ENCODE assay signal across 10 cellular contexts in the genomic region with DNA sequence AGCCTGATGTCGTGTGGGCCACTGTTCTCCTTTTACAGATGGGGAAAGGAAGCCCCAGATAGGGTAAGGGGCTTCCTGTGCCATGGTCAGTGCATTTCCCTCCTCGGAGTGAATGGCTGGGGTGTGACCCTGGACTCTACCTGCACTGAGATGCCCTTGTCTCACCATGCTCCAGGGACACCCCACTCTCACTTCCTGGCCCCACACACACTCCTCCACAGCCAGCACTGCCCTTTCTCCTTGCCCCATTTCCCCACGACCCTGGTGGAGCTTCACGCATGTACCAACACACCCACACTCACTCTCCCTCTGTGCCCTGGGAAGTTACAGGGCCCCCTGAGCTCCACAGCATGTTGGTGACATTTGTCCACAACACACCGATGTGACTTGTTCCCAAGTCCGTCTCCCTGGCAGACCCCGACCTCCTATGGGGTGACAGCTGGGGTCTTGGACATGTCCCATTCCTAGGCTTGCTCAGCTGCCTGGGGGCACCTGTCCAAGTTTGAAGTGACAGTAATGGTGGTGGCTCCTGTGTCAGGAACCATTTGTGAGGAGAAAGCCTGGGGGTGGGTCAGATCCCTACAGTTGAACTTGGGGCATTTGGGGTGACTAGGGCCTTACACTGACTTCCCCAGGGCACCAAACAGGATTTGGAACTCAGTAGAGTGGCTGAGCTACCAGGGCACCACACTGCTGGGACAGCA. TPM values are rescaled to one million over a fixed set of nuclear protein-coding genes. Genes with fewer than 3 reads are reported as not detected.
DNase-seq lines count a peak whose midpoint lies in the region; ATAC-seq and TF ChIP-seq lines count a peak whose summit lies in the region.
"Had no signal": no experiment of that assay in that cellular context is flagged by ENCODE, and none has a peak within 500 bp of the region (broad histone marks: within the 10 kb centered on the region; RNA-seq: fewer than 3 reads in every experiment).

No MANE protein-coding gene starts in this region.

- no peak for TF ChIP-seq CTCF in upper lobe of left lung (IDR thresholded peaks at IDR 0.05)

- H3K27me3 ChIP-seq in effector memory CD4-positive, alpha-beta T cell (replicated peaks; ENCODE audit: control insufficient read depth, insufficient read depth, low read length, poor library complexity, severe bottlenecking), result no peaks in the 10 kb centered on the region
- no peaks in the 10 kb centered on the region for H3K27me3 ChIP-seq in naive thymus-derived CD4-positive, alpha-beta T cell (ENCODE audit: control insufficient read depth in 2 of 2, insufficient read depth in 2 of 2, low read length in 2 of 2)
- H3K27me3 ChIP-seq in upper lobe of left lung, result no peaks in the 10 kb centered on the region

- peaks cover 4% of the 10 kb centered on the region for H3K4me1 ChIP-seq in effector memory CD4-positive, alpha-beta T cell (ENCODE audit: control insufficient read depth, insufficient read depth, low read length, poor library complexity, severe bottlenecking)
- H3K4me1 ChIP-seq in naive thymus-derived CD4-positive, alpha-beta T cell (ENCODE audit: control insufficient read depth in 2 of 2, insufficient read depth in 2 of 2, low read length in 2 of 2), result peaks cover 0 to 16% of the 10 kb centered on the region in 2 donors
- H3K4me1 ChIP-seq in upper lobe of left lung, result peaks cover 75 to 95% (median 83%) of the 10 kb centered on the region in 4 donors

- H3K36me3 Mint-ChIP-seq in activated naive CD8-positive, alpha-beta T cell treated with anti-CD3 and anti-CD28 coated beads, Interleukin-2, amount 10 ng/mL, durations not matched to agents 7 days and 5 days, result peaks cover 26% of the 10 kb centered on the region
- peaks cover 8% of the 10 kb centered on the region for H3K36me3 Mint-ChIP-seq in activated naive CD8-positive, alpha-beta T cell treated with anti-CD3 and anti-CD28 coated beads for 36 hours
- H3K36me3 Mint-ChIP-seq in naive thymus-derived CD4-positive, alpha-beta T cell, result peaks cover 0 to 14% (median 3%) of the 10 kb centered on the region in 5 donors

- no peaks in the 10 kb centered on the region for H3K27me3 Mint-ChIP-seq in activated naive CD8-positive, alpha-beta T cell treated with anti-CD3 and anti-CD28 coated beads, Interleukin-2, amount 10 ng/mL, durations not matched to agents 7 days and 5 days
- no peaks in the 10 kb centered on the region for H3K27me3 Mint-ChIP-seq in activated naive CD8-positive, alpha-beta T cell treated with anti-CD3 and anti-CD28 coated beads for 36 hours
- no peaks in the 10 kb centered on the region for H3K27me3 Mint-ChIP-seq in naive thymus-derived CD4-positive, alpha-beta T cell

- H3K36me3 ChIP-seq in effector memory CD4-positive, alpha-beta T cell (ENCODE audit: control insufficient read depth, insufficient read depth, low read length), result no peaks in the 10 kb centered on the region
- H3K36me3 ChIP-seq in naive thymus-derived CD4-positive, alpha-beta T cell (ENCODE audit: control insufficient read depth in 2 of 3, insufficient read depth in 3 of 3, low read length in 3 of 3), result peaks cover 0 to 61% (median 0%) of the 10 kb centered on the region in 3 experiments
- peaks cover 0 to 65% (median 5%) of the 10 kb centered on the region in 4 donors for H3K36me3 ChIP-seq in upper lobe of left lung

- H3K4me3 ChIP-seq in effector memory CD4-positive, alpha-beta T cell (ENCODE audit: insufficient read depth, low read depth, low read length, poor library complexity, severe bottlenecking), result no peak overlapping the region
- H3K4me3 ChIP-seq in naive thymus-derived CD4-positive, alpha-beta T cell (ENCODE audit: low read length), result no peak overlapping the region
- H3K4me3 ChIP-seq in upper lobe of left lung, result no peak overlapping the region

- peaks cover 7% of the 10 kb centered on the region for H3K4me1 Mint-ChIP-seq in activated naive CD8-positive, alpha-beta T cell treated with anti-CD3 and anti-CD28 coated beads, Interleukin-2, amount 10 ng/mL, durations not matched to agents 7 days and 5 days
- H3K4me1 Mint-ChIP-seq in activated naive CD8-positive, alpha-beta T cell treated with anti-CD3 and anti-CD28 coated beads for 36 hours, result peaks cover 15% of the 10 kb centered on the region
- H3K4me1 Mint-ChIP-seq in naive thymus-derived CD4-positive, alpha-beta T cell, result peaks cover 13 to 32% (median 21%) of the 10 kb centered on the region in 7 donors

- TF ChIP-seq POLR2A in upper lobe of left lung (IDR thresholded peaks at IDR 0.05), result no peak

- H3K4me3 Mint-ChIP-seq in activated naive CD8-positive, alpha-beta T cell treated with anti-CD3 and anti-CD28 coated beads, Interleukin-2, amount 10 ng/mL, durations not matched to agents 7 days and 5 days, result no peak overlapping the region
- no peak overlapping the region for H3K4me3 Mint-ChIP-seq in activated naive CD8-positive, alpha-beta T cell treated with anti-CD3 and anti-CD28 coated beads for 36 hours
- peak overlapping the region in 1 of 10 donors; percentile 23 for H3K4me3 Mint-ChIP-seq in naive thymus-derived CD4-positive, alpha-beta T cell

- H3K9me3 Mint-ChIP-seq in activated naive CD8-positive, alpha-beta T cell treated with anti-CD3 and anti-CD28 coated beads, Interleukin-2, amount 10 ng/mL, durations not matched to agents 7 days and 5 days, result no peaks in the 10 kb centered on the region
- H3K9me3 Mint-ChIP-seq in activated naive CD8-positive, alpha-beta T cell treated with anti-CD3 and anti-CD28 coated beads for 36 hours, result no peaks in the 10 kb centered on the region
- no peaks in the 10 kb centered on the region for H3K9me3 Mint-ChIP-seq in naive thymus-derived CD4-positive, alpha-beta T cell

- no peak for ATAC-seq in activated naive CD8-positive, alpha-beta T cell treated with anti-CD3 and anti-CD28 coated beads, Interleukin-2, amount 10 ng/mL, durations not matched to agents 7 days and 5 days (ENCODE audit: low read depth)
- ATAC-seq in naive thymus-derived CD4-positive, alpha-beta T cell, result no peak
- no peak for ATAC-seq in upper lobe of left lung (ENCODE audit: low FRiP score in 2 of 2)

- POLR2A ChIA-PET in activated naive CD8-positive, alpha-beta T cell treated with anti-CD3 and anti-CD28 coated beads, Interleukin-2, amount 10 ng/mL, durations not matched to agents 7 days and 5 days (lab: Charles Lee), result no interaction called here
- POLR2A ChIA-PET in naive thymus-derived CD4-positive, alpha-beta T cell (lab: Charles Lee), result interaction anchor here (1.1 to 1.9 kb wide), 3 partner anchors 22 to 163 kb away, joined by 5 to 6 read pairs (median 5); a partner anchor contains a TSS

- DNase-seq in activated naive CD8-positive, alpha-beta T cell treated with anti-CD3 and anti-CD28 coated beads, Interleukin-2, amount 10 ng/mL, durations not matched to agents 7 days and 5 days, result no peak
- no peak for DNase-seq in activated naive CD8-positive, alpha-beta T cell treated with anti-CD3 and anti-CD28 coated beads for 36 hours
- no peak for DNase-seq in effector memory CD4-positive, alpha-beta T cell
- no peak for DNase-seq in naive thymus-derived CD4-positive, alpha-beta T cell
- DNase-seq in upper lobe of left lung (no peak), AG08396 (ENCODE audit: low spot score) (no peak), NCI-H2029 (lab: John Stamatoyannopoulos, UW) (no peak), SW 1271 (lab: John Stamatoyannopoulos, UW) (no peak)
- DNase-seq: activated CD4-positive, alpha-beta T cell treated with anti-CD3 and anti-CD28 coated beads for 1 hour; activated gamma-delta T cell treated with Interleukin-2 at 50 U/mL for 16 hours had no signal

- peak overlapping the region; percentile 22 for H3K27ac ChIP-seq in effector memory CD4-positive, alpha-beta T cell (ENCODE audit: insufficient read depth, low read length, poor library complexity, severe bottlenecking)
- peak overlapping the region; percentile 27 for H3K27ac ChIP-seq in naive thymus-derived CD4-positive, alpha-beta T cell (ENCODE audit: low read depth, low read length)
- H3K27ac ChIP-seq in upper lobe of left lung, result peak overlapping the region; percentile 80 to 90 (median 86)

- CTCF ChIA-PET in naive thymus-derived CD4-positive, alpha-beta T cell (lab: Charles Lee), result interaction anchor here (1.2 to 1.4 kb wide), 2 partner anchors 21 to 74 kb away, joined by 3 read pairs; no protein-coding TSS in a partner anchor

- no peak for TF ChIP-seq EP300 in upper lobe of left lung (IDR thresholded peaks at IDR 0.05)

- WGBS in upper lobe of left lung, 2 donors, result 69 to 72% methylated on average over 7 of the region's 7 CpGs

- H3K9me3 ChIP-seq in effector memory CD4-positive, alpha-beta T cell (ENCODE audit: control insufficient read depth, low read length), result no peaks in the 10 kb centered on the region
- no peaks in the 10 kb centered on the region for H3K9me3 ChIP-seq in naive thymus-derived CD4-positive, alpha-beta T cell (ENCODE audit: control insufficient read depth in 2 of 3, low read length in 3 of 3)
- no peaks in the 10 kb centered on the region for H3K9me3 ChIP-seq in upper lobe of left lung

- H3K27ac Mint-ChIP-seq in activated naive CD8-positive, alpha-beta T cell treated with anti-CD3 and anti-CD28 coated beads, Interleukin-2, amount 10 ng/mL, durations not matched to agents 7 days and 5 days, result peak overlapping the region; percentile 60
- H3K27ac Mint-ChIP-seq in activated naive CD8-positive, alpha-beta T cell treated with anti-CD3 and anti-CD28 coated beads for 36 hours, result no peak overlapping the region
- peak overlapping the region; percentile 51 to 86 (median 78) for H3K27ac Mint-ChIP-seq in naive thymus-derived CD4-positive, alpha-beta T cell

- intact Hi-C loops in naive thymus-derived CD4-positive, alpha-beta T cell (cut with micrococcal nuclease), result no loop called here

RNA-seq across cellular contexts. Expression of a gene that starts 47.4 kb away (rescaled TPM):
- total RNA-seq in activated naive CD8-positive, alpha-beta T cell treated with anti-CD3 and anti-CD28 coated beads, Interleukin-2, amount 10 ng/mL, durations not matched to agents 7 days and 5 days, result 100 to 1,000 TPM; 163 to 167 TPM
- 10 to 100 TPM; 35.6 to 37.6 TPM for total RNA-seq in activated naive CD8-positive, alpha-beta T cell treated with anti-CD3 and anti-CD28 coated beads for 36 hours
- 100 to 1,000 TPM in 1 of 5 experiments, 10 to 100 TPM in 4; 10.0 to 224 (median 60.1) TPM for total RNA-seq in naive thymus-derived CD4-positive, alpha-beta T cell
- polyA plus RNA-seq in naive thymus-derived CD4-positive, alpha-beta T cell, result 100 to 1,000 TPM in 1 of 2 donors, 10 to 100 TPM in 1; 91.1 to 180 TPM
- 100 to 1,000 TPM; 142 to 635 (median 351) TPM for total RNA-seq in upper lobe of left lung

Comparison
In these comparisons a context has a peak if more than half of its experiments do, and no peak if none do; other contexts are left out.
1. H3K27ac ChIP-seq: peak in every context shown above with its lines; median percentile 86 in upper lobe of left lung; 27 in naive thymus-derived CD4-positive, alpha-beta T cell; 22 in effector memory CD4-positive, alpha-beta T cell.